In the genomic region with DNA sequence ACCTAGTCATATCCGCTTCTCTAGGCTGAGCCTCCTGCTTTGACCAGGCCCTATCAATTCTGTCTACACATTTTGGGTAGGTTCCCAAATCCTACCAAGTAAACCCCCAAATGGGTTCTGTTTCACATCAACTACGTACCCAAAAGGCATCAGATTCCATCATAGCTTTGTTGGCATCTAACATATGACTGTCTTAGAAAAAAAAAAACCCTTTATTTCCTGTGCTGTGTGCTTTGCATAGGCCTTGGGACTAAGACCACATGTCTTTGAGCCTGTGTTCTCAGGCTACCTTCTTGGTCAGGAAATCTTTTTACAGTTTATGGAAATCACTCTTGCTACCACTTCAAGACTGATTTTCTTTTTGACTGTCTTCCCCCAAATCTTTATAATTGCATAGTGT, we compare ENCODE assay signal across 1 cellular context.
TF ChIP-seq lines count a peak whose summit lies in the region.

No MANE protein-coding gene starts in this region.

TF ChIP-seq in IMR-90, 13 proteins besides CTCF, POLR2A, EP300 and RAD21:
- no peak for TF ChIP-seq FOS (IDR thresholded peaks at IDR 0.05; ENCODE audit: low read depth, low read length)
- no peak for TF ChIP-seq BHLHE40 (IDR thresholded peaks at IDR 0.05; ENCODE audit: low read depth, low read length)
- TF ChIP-seq CEBPB (IDR thresholded peaks at IDR 0.05; ENCODE audit: low read depth, low read length), result no peak
- no peak for TF ChIP-seq MAZ (IDR thresholded peaks at IDR 0.05; ENCODE audit: borderline replicate concordance, low read depth, low read length)
- no peak for TF ChIP-seq NFE2L2 (IDR thresholded peaks at IDR 0.05; ENCODE audit: low read depth, low read length)
- no peak for TF ChIP-seq MXI1 (IDR thresholded peaks at IDR 0.05; ENCODE audit: borderline replicate concordance, low read depth, low read length)
- TF ChIP-seq RCOR1 (IDR thresholded peaks at IDR 0.05; ENCODE audit: insufficient replicate concordance, low read length), result no peak
- TF ChIP-seq MAFK (IDR thresholded peaks at IDR 0.05; ENCODE audit: low read depth, low read length), result no peak
- no peak for TF ChIP-seq SMC3 (IDR thresholded peaks at IDR 0.05; ENCODE audit: low read depth, low read length)
- TF ChIP-seq, protein P1, sequence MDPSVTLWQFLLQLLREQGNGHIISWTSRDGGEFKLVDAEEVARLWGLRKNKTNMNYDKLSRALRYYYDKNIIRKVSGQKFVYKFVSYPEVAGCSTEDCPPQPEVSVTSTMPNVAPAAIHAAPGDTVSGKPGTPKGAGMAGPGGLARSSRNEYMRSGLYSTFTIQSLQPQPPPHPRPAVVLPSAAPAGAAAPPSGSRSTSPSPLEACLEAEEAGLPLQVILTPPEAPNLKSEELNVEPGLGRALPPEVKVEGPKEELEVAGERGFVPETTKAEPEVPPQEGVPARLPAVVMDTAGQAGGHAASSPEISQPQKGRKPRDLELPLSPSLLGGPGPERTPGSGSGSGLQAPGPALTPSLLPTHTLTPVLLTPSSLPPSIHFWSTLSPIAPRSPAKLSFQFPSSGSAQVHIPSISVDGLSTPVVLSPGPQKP (IDR thresholded peaks at IDR 0.05; ENCODE audit: borderline replicate concordance, low read depth, low read length), result no peak
- no peak for TF ChIP-seq CHD1 (IDR thresholded peaks at IDR 0.05; ENCODE audit: low read depth, low read length)
- no peak for TF ChIP-seq RFX5 (IDR thresholded peaks at IDR 0.05; ENCODE audit: low read depth, low read length)
- TF ChIP-seq, protein P2, sequence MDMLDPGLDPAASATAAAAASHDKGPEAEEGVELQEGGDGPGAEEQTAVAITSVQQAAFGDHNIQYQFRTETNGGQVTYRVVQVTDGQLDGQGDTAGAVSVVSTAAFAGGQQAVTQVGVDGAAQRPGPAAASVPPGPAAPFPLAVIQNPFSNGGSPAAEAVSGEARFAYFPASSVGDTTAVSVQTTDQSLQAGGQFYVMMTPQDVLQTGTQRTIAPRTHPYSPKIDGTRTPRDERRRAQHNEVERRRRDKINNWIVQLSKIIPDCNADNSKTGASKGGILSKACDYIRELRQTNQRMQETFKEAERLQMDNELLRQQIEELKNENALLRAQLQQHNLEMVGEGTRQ (IDR thresholded peaks at IDR 0.05; ENCODE audit: low read depth, low read length), result no peak
